9 cellular contexts compared by ENCODE assay signal in genomic region chr11:111983187-111983986, GRCh38. TPM values are rescaled to one million over a fixed set of nuclear protein-coding genes. Genes with fewer than 3 reads are reported as not detected.
DNase-seq lines count a peak whose midpoint lies in the region; ATAC-seq and TF ChIP-seq lines count a peak whose summit lies in the region.
"Had no signal": no experiment of that assay in that cellular context is flagged by ENCODE, and none has a peak within 500 bp of the region (broad histone marks: within the 10 kb centered on the region; RNA-seq: fewer than 3 reads in every experiment).

No MANE protein-coding gene starts in this region.

- H3K9me3 ChIP-seq in endodermal cell (ENCODE audit: control insufficient read depth, low read length) (no peaks in the 10 kb centered on the region), stomach (no peaks in the 10 kb centered on the region), aorta (ENCODE audit: control insufficient read depth, low read length) (no peaks in the 10 kb centered on the region)
- no peaks in the 10 kb centered on the region for H3K9me3 ChIP-seq in CD8-positive, alpha-beta memory T cell (ENCODE audit: low read length)

- H3K4me1 ChIP-seq in endodermal cell (ENCODE audit: control insufficient read depth, insufficient read depth, low read length) (peaks cover 16% of the 10 kb centered on the region), stomach (peaks cover 17 to 97% (median 58%) of the 10 kb centered on the region in 4 donors), aorta (ENCODE audit: control insufficient read depth in 1 of 2, insufficient read depth in 2 of 2, low read length in 2 of 2) (peaks cover 0 to 4% of the 10 kb centered on the region in 2 donors)
- H3K4me1 ChIP-seq in CD8-positive, alpha-beta memory T cell (ENCODE audit: insufficient read depth, low read length), result no peaks in the 10 kb centered on the region

- intact Hi-C loops in left colon (cut with DNase I, micrococcal nuclease) (loop anchor here in 1 of 2 donors (5.0 kb wide), 1 partner anchor 51 kb away; no protein-coding TSS in a partner anchor), stomach (cut with DNase I; ENCODE audit: low total_unique reads) (loop anchor here (5.0 kb wide), 1 partner anchor 51 kb away; no protein-coding TSS in a partner anchor), aorta (cut with DNase I) (loop anchor here in 1 of 2 donors (5.0 kb wide), 1 partner anchor 106 kb away; the partner anchor contains the start of genes CFAP68 and FDXACB1)

- peak overlapping the region; percentile 82 for H3K27ac ChIP-seq in endodermal cell (ENCODE audit: low read depth, low read length)
- H3K27ac ChIP-seq in stomach, result peak overlapping the region; percentile 62 to 93 (median 84)
- H3K27ac ChIP-seq in CD8-positive, alpha-beta memory T cell (ENCODE audit: low read depth, low read length), result no peak overlapping the region
- H3K27ac ChIP-seq in aorta (ENCODE audit: low read depth in 1 of 2, low read length in 2 of 2), result no peak overlapping the region

- H3K36me3 Mint-ChIP-seq in endodermal cell (ENCODE audit: low read depth), result peaks cover 17% of the 10 kb centered on the region
- H3K36me3 Mint-ChIP-seq in CD8-positive, alpha-beta memory T cell, result peaks cover 1 to 3% (median 2%) of the 10 kb centered on the region in 3 donors

- no peaks in the 10 kb centered on the region for H3K9me3 Mint-ChIP-seq in endodermal cell
- H3K9me3 Mint-ChIP-seq in CD8-positive, alpha-beta memory T cell, result no peaks in the 10 kb centered on the region

- H3K27me3 Mint-ChIP-seq in endodermal cell (ENCODE audit: insufficient read depth), result no peaks in the 10 kb centered on the region
- peaks cover 7 to 17% of the 10 kb centered on the region in 2 donors for H3K27me3 Mint-ChIP-seq in CD8-positive, alpha-beta memory T cell

- CTCF ChIA-PET in CD8-positive, alpha-beta memory T cell (lab: Charles Lee), result interaction anchor here (2.7 to 3.8 kb wide), 2 partner anchors 49 to 52 kb away, joined by 8 to 31 read pairs; no protein-coding TSS in a partner anchor

- H3K36me3 ChIP-seq in endodermal cell (ENCODE audit: control insufficient read depth, insufficient read depth, low read length), result no peaks in the 10 kb centered on the region
- H3K36me3 ChIP-seq in stomach, result peaks cover 9 to 47% (median 33%) of the 10 kb centered on the region in 4 donors
- H3K36me3 ChIP-seq in CD8-positive, alpha-beta memory T cell (ENCODE audit: insufficient read depth, low read length), result no peaks in the 10 kb centered on the region
- peaks cover 2 to 11% of the 10 kb centered on the region in 2 donors for H3K36me3 ChIP-seq in aorta (ENCODE audit: control insufficient read depth in 1 of 2, insufficient read depth in 2 of 2, low read length in 1 of 2)

- peak; percentile 99 to 100 for DNase-seq in NCI-H526 (lab: John Stamatoyannopoulos, UW)
- peak; percentile 92 for DNase-seq in endodermal cell
- peak; percentile 71 to 85 for DNase-seq in left colon
- peak; percentile 71 for DNase-seq in stomach
- no peak for DNase-seq in CD8-positive, alpha-beta memory T cell
- no peak for DNase-seq in aorta
- no peak for DNase-seq in COR-L47 (lab: John Stamatoyannopoulos, UW)

- peaks cover 26% of the 10 kb centered on the region for H3K4me1 Mint-ChIP-seq in endodermal cell
- H3K4me1 Mint-ChIP-seq in CD8-positive, alpha-beta memory T cell, result no peaks in the 10 kb centered on the region

- POLR2A ChIA-PET in CD8-positive, alpha-beta memory T cell (lab: Charles Lee), result no interaction called here

- TF ChIP-seq CTCF in endodermal cell (conservative IDR thresholded peaks at IDR 0.05) (peak; percentile 53), stomach (IDR thresholded peaks at IDR 0.05) (peak in 1 of 7 experiments; percentile 18)

- WGBS in endodermal cell (ENCODE audit: insufficient coverage in 1 of 2, insufficient read length in 1 of 2), 2 experiments, result 14 to 25% methylated on average over 5 to 7 of the region's 7 CpGs
- WGBS in stomach, 5 donors, result 16 to 36% (median 19%) methylated on average over 7 of the region's 7 CpGs
- 57 to 59% methylated on average over 7 of the region's 7 CpGs for WGBS in aorta, 2 donors

- H3K4me3 ChIP-seq in endodermal cell (ENCODE audit: low read length) (peak overlapping the region; percentile 55), stomach (peak overlapping the region; percentile 22 to 35 (median 28)), aorta (ENCODE audit: low read length in 2 of 2) (no peak overlapping the region)
- H3K4me3 ChIP-seq in CD8-positive, alpha-beta memory T cell (ENCODE audit: low read length), result no peak overlapping the region

- peak overlapping the region; percentile 53 for H3K4me3 Mint-ChIP-seq in endodermal cell
- no peak overlapping the region for H3K4me3 Mint-ChIP-seq in CD8-positive, alpha-beta memory T cell

- H3K27ac Mint-ChIP-seq in endodermal cell, result peak overlapping the region; percentile 100
- no peak overlapping the region for H3K27ac Mint-ChIP-seq in CD8-positive, alpha-beta memory T cell

- H3K9ac ChIP-seq in endodermal cell (ENCODE audit: extremely low read depth, low read length, poor library complexity, severe bottlenecking), result peak overlapping the region; percentile 26

- no peak for TF ChIP-seq POLR2A in stomach (IDR thresholded peaks at IDR 0.05)

- no peak for TF ChIP-seq EP300 in stomach (IDR thresholded peaks at IDR 0.05)

- peak; percentile 92 for ATAC-seq in left colon
- no peak for ATAC-seq in GM21423 (IDR thresholded peaks at IDR 0.05; ENCODE audit: unreplicated experiment)
- ATAC-seq in aorta (ENCODE audit: low FRiP score), result no peak
- ATAC-seq: Panc1 had no signal

- H3K27me3 ChIP-seq in endodermal cell (ENCODE audit: control insufficient read depth, insufficient read depth, low read length, poor library complexity, severe bottlenecking), result no peaks in the 10 kb centered on the region
- no peaks in the 10 kb centered on the region for H3K27me3 ChIP-seq in stomach
- H3K27me3 ChIP-seq in CD8-positive, alpha-beta memory T cell (ENCODE audit: insufficient read depth, low read length, poor library complexity, severe bottlenecking), result no peaks in the 10 kb centered on the region
- H3K27me3 ChIP-seq in aorta (ENCODE audit: control insufficient read depth in 1 of 2, insufficient read depth in 2 of 2, low read length in 1 of 2), result no peaks in the 10 kb centered on the region

RNA-seq across cellular contexts. Expression of gene DLAT, which starts 41.8 kb away (rescaled TPM):
- total RNA-seq in endodermal cell (10 to 100 TPM; 46.1 to 53.2 TPM), left colon (10 to 100 TPM; 51.1 to 75.3 TPM), stomach (10 to 100 TPM in 4 of 5 donors, 1 to 10 TPM in 1; 1.2 to 36.5 (median 13.9) TPM), aorta (10 to 100 TPM; 20.7 to 20.8 TPM)
- 43.6 TPM for polyA plus RNA-seq in endodermal cell (2013, experiment 1 of 2)
- polyA plus RNA-seq in endodermal cell (2013, experiment 2 of 2), result 41.4 TPM
- polyA plus RNA-seq in stomach (10 to 100 TPM; 10.2 to 17.5 (median 14.7) TPM), aorta (10 to 100 TPM; 11.9 to 12.8 TPM)
- total RNA-seq in CD8-positive, alpha-beta memory T cell, result 10 to 100 TPM; 61.1 to 62.2 TPM
- polyA plus RNA-seq in CD8-positive, alpha-beta memory T cell, result 22.1 TPM

RNA-seq across cellular contexts. Expression of gene DIXDC1, which starts 46.2 kb away (rescaled TPM):
- total RNA-seq in endodermal cell (10 to 100 TPM; 12.0 to 14.5 TPM), left colon (10 to 100 TPM in 1 of 2 donors, 1 to 10 TPM in 1; 7.7 to 14.2 TPM), stomach (100 to 1,000 TPM in 1 of 5 donors, 10 to 100 TPM in 4; 19.1 to 128 (median 60.4) TPM), aorta (10 to 100 TPM; 54.4 to 61.8 TPM)
- 19.3 TPM for polyA plus RNA-seq in endodermal cell (2013, experiment 1 of 2)
- 18.9 TPM for polyA plus RNA-seq in endodermal cell (2013, experiment 2 of 2)
- polyA plus RNA-seq in stomach (10 to 100 TPM in 2 of 3 donors, 1 to 10 TPM in 1; 6.2 to 15.6 (median 11.3) TPM), aorta (10 to 100 TPM; 29.8 to 33.0 TPM)
- 10 to 100 TPM; 11.3 to 12.7 TPM for total RNA-seq in CD8-positive, alpha-beta memory T cell
- polyA plus RNA-seq in CD8-positive, alpha-beta memory T cell, result 2.4 TPM

Comparison
In these comparisons a context has a peak if more than half of its experiments do, and no peak if none do; other contexts are left out.
1. DNase-seq: peak in NCI-H526 (2 of 2), endodermal cell (single experiment), left colon (2 of 2) and stomach (single experiment); none in CD8-positive, alpha-beta memory T cell (0 of 5), aorta (0 of 2) and COR-L47 (single experiment).
2. H3K27ac ChIP-seq: peak in endodermal cell (single experiment) and stomach (5 of 5); none in CD8-positive, alpha-beta memory T cell (single experiment) and aorta (0 of 2).
3. H3K4me3 ChIP-seq: peak in endodermal cell (single experiment) and stomach (4 of 4); none in CD8-positive, alpha-beta memory T cell (single experiment) and aorta (0 of 2).